ENCODE assay signal across 13 cellular contexts in the genomic region with DNA sequence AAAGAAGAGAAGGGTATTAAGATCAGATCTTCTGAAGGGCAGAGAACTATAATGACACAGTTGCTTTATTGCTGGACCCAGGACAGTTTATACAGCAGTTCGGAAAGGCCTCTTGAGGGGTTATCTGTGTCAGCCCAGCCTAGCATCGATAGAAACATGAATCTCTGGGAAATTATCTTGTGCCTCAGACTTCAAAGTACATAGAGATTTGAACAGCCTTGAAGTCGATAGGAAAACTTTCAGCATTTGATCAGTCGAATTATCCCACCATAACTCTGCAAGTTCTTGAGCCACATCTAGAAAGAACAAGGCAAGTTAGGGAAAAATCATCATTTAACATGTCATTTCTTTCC.
DNase-seq lines count a peak whose midpoint lies in the region; ATAC-seq and TF ChIP-seq lines count a peak whose summit lies in the region.
"Had no signal": no experiment of that assay in that cellular context is flagged by ENCODE, and none has a peak within 500 bp of the region (broad histone marks: within the 10 kb centered on the region; RNA-seq: fewer than 3 reads in every experiment).

No MANE protein-coding gene starts in this region.

- H3K4me3 ChIP-seq in GM08714 (ENCODE audit: low read length) = peak overlapping the region; percentile 52; the same call in 1 of the 2 replicates
- peak overlapping the region; percentile 72 for H3K4me3 ChIP-seq in Loucy (ENCODE audit: low read length, poor library complexity, severe bottlenecking)
- H3K4me3 ChIP-seq: GM23338 had no signal

- DNase-seq in caudate nucleus (lab: John Stamatoyannopoulos, UW) (no peak), NCI-H1436 (lab: John Stamatoyannopoulos, UW) (no peak), middle frontal gyrus (ENCODE audit: extremely low spot score, low spot score) (no peak)
- DNase-seq in stimulated activated effector memory CD8-positive, alpha-beta T cell treated with anti-CD3 and anti-CD28 coated beads, Interleukin-12 subunit alpha, Interleukin-12 subunit beta, amount 100 ng/mL, for 72 hours (ENCODE audit: low spot score in 2 of 2) = no peak
- DNase-seq: cortex of kidney, NCI-H2107, occipital lobe, RPMI8226 had no signal

- H3K4me1 ChIP-seq in Loucy (ENCODE audit: insufficient read depth, low read length, poor library complexity, severe bottlenecking) = peaks cover 79% of the 10 kb centered on the region

- H3K4me3 Mint-ChIP-seq in stimulated activated effector memory CD8-positive, alpha-beta T cell treated with anti-CD3 and anti-CD28 coated beads, Interleukin-12 subunit alpha, Interleukin-12 subunit beta, amount 100 ng/mL, for 72 hours = peak overlapping the region; percentile 35
- H3K4me3 Mint-ChIP-seq: activated T-cell treated with anti-CD3 and anti-CD28 coated beads, Interleukin-2, amount 50 U/mL, for 24 hours; GM23338 had no signal

- no peaks in the 10 kb centered on the region for H3K9me3 ChIP-seq in Loucy (ENCODE audit: insufficient read depth, low read depth, low read length)

- peak overlapping the region; percentile 83 for H3K9ac ChIP-seq in Loucy (ENCODE audit: low read depth, low read length, poor library complexity, severe bottlenecking)

- H2AFZ ChIP-seq in Loucy (ENCODE audit: low read length) = peak overlapping the region; percentile 16; the same call in 1 of the 2 replicates
- H2AFZ ChIP-seq: GM23338 had no signal

- H3K27ac Mint-ChIP-seq in stimulated activated effector memory CD8-positive, alpha-beta T cell treated with anti-CD3 and anti-CD28 coated beads, Interleukin-12 subunit alpha, Interleukin-12 subunit beta, amount 100 ng/mL, for 72 hours = peak overlapping the region; percentile 9
- H3K27ac Mint-ChIP-seq: GM23338 had no signal

- H3K36me3 ChIP-seq in Loucy (ENCODE audit: insufficient read depth, low read length) = no peaks in the 10 kb centered on the region

- H3K36me3 Mint-ChIP-seq in stimulated activated effector memory CD8-positive, alpha-beta T cell treated with anti-CD3 and anti-CD28 coated beads, Interleukin-12 subunit alpha, Interleukin-12 subunit beta, amount 100 ng/mL, for 72 hours = peaks cover 6% of the 10 kb centered on the region

- H3K27ac ChIP-seq in caudate nucleus (ENCODE audit: low read depth, low read length) = peak overlapping the region; percentile 8

- no peaks in the 10 kb centered on the region for H4K20me1 ChIP-seq in Loucy (ENCODE audit: insufficient read depth, low read length, poor library complexity, severe bottlenecking)

- ATAC-seq in stimulated activated effector memory CD8-positive, alpha-beta T cell treated with anti-CD3 and anti-CD28 coated beads, Interleukin-12 subunit alpha, Interleukin-12 subunit beta, amount 100 ng/mL, for 72 hours = no peak
- ATAC-seq in GM18511 (IDR thresholded peaks at IDR 0.05; ENCODE audit: unreplicated experiment) = no peak
- ATAC-seq: GM23338 had no signal

- H3F3A ChIP-seq in Loucy (ENCODE audit: low read depth) = peaks cover 22% of the 10 kb centered on the region

- peak overlapping the region; percentile 90 for H3K4me2 ChIP-seq in Loucy (ENCODE audit: low read depth, low read length, poor library complexity, severe bottlenecking)
- H3K4me2 ChIP-seq: GM23338 had no signal

- H3K9me2 ChIP-seq in Loucy (replicated peaks; ENCODE audit: low read depth, low read length) = no peaks in the 10 kb centered on the region

- peaks cover 37% of the 10 kb centered on the region for H3K4me1 Mint-ChIP-seq in stimulated activated effector memory CD8-positive, alpha-beta T cell treated with anti-CD3 and anti-CD28 coated beads, Interleukin-12 subunit alpha, Interleukin-12 subunit beta, amount 100 ng/mL, for 72 hours

- no peak for TF ChIP-seq CTCF in Loucy (conservative IDR thresholded peaks at IDR 0.05; ENCODE audit: low read length)

- H3K79me2 ChIP-seq in Loucy (ENCODE audit: insufficient read depth, low read length) = no peaks in the 10 kb centered on the region

- no peaks in the 10 kb centered on the region for H3K27me3 ChIP-seq in Loucy (ENCODE audit: insufficient read depth, low read length, poor library complexity, severe bottlenecking)

- no peaks in the 10 kb centered on the region for H3K9me3 Mint-ChIP-seq in stimulated activated effector memory CD8-positive, alpha-beta T cell treated with anti-CD3 and anti-CD28 coated beads, Interleukin-12 subunit alpha, Interleukin-12 subunit beta, amount 100 ng/mL, for 72 hours
- H3K9me3 Mint-ChIP-seq: GM23338 had no signal
